ENCODE assay signal across 7 cellular contexts in the genomic region with DNA sequence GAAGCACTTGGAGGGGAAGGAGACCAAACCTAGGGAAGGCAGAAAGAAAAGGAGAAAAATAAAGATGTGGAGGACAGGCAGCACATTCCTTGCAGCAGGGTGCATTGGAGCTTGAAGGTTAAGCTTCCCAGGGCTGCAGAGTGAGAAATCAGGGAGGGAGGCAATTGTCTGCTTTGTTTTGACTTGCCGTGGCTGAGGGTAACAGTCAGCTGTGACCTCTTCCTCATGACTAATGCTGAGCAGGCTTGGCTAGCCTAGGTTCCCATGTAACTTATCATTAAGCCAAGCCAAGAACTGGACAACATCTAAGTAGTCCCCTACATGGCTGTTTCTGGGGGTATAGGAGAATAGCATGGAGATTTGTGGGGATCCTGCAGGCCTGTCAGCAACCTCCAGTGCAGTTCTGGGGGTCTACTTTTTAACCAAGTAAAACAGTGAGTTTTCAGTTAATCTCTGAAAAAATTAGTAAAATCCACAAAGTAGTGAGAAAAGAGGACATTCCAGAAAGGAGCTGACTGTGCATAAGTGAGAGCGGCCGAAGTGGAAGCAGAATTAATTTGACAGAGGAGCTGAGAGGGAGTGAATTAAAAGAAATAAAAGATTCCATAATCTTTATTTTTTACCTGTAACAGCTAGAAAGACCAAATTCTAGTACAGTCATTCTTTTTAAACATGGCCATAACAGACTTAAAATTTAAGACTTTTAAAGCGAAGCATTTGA.
A peak's percentile ranks its signal among the peaks of the same experiment; 100 is the strongest.
DNase-seq lines count a peak whose midpoint lies in the region; ATAC-seq and TF ChIP-seq lines count a peak whose summit lies in the region.

No MANE protein-coding gene starts in this region.

- no peaks in the 10 kb centered on the region for H3K9me3 ChIP-seq in suprapubic skin

- no peak for ATAC-seq in GM21825 (IDR thresholded peaks at IDR 0.05; ENCODE audit: unreplicated experiment)

- WGBS in suprapubic skin, result 54% methylated on average over 4 of the region's 4 CpGs

- no peaks in the 10 kb centered on the region for H3K36me3 ChIP-seq in suprapubic skin

- TF ChIP-seq POLR2A in suprapubic skin (IDR thresholded peaks at IDR 0.05), result no peak

- CTCF ChIA-PET in GM10248 (lab: Yijun Ruan, JAX), result interaction anchor here (2.2 kb wide), 1 partner anchor 14 kb away, joined by 7 read pairs; no protein-coding TSS in a partner anchor

- peak overlapping the region; percentile 12 for H3K27ac ChIP-seq in suprapubic skin

- H3K4me3 ChIP-seq in choroid plexus epithelial cell (ENCODE audit: low read depth, low read length) (no peak overlapping the region), suprapubic skin (no peak overlapping the region)

- DNase-seq in LHCN-M2 (ENCODE audit: low read depth) (peak; percentile 96), choroid plexus epithelial cell (ENCODE audit: low read depth) (peak; percentile 78), left kidney (ENCODE audit: low read depth, low spot score) (peak; percentile 92), suprapubic skin (ENCODE audit: low spot score in 2 of 2) (peak in 1 of 2 donors; percentile 60), KG1 (lab: John Stamatoyannopoulos, UW) (no peak), GM10248 (ENCODE audit: extremely low spot score) (no peak)

- peak; percentile 17 for TF ChIP-seq CTCF in choroid plexus epithelial cell (conservative IDR thresholded peaks at IDR 0.05; ENCODE audit: low read depth, low read length)
- no peak for TF ChIP-seq CTCF in suprapubic skin (IDR thresholded peaks at IDR 0.05)
- no peak for TF ChIP-seq CTCF in GM10248 (IDR thresholded peaks at IDR 0.05; ENCODE audit: control extremely low read depth, extremely low read depth, low read depth, missing control alignments)

- H3K4me1 ChIP-seq in suprapubic skin, result peaks cover 11% of the 10 kb centered on the region

- POLR2A ChIA-PET in GM10248 (lab: Yijun Ruan, JAX), result no interaction called here

- no peaks in the 10 kb centered on the region for H3K27me3 ChIP-seq in suprapubic skin

- no peak for TF ChIP-seq EP300 in suprapubic skin (IDR thresholded peaks at IDR 0.05)

Comparison
In these comparisons a context has a peak if more than half of its experiments do, and no peak if none do; other contexts are left out.
1. DNase-seq: peak in LHCN-M2 (single experiment), choroid plexus epithelial cell (single experiment) and left kidney (single experiment); none in KG1 (single experiment) and GM10248 (single experiment).